ENCODE assay signal across 8 cellular contexts in the genomic region with DNA sequence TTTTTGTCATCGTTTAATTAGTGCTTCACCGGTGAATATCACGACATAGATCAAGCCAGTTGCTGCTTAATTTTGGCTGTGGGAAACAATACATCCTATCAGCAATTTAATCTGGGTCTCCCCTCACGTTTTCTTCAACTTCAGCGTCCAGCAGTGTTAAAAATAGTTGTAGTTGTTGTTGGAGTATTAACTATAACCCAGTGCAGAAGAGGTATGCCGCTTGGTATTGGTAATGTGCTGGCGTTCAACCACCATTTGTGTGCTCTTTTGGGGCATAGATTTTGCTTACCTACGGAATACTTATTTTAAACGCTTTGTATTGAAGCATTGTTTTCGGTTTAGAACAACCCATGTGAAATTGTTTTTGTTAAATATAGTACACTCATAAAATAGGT. TPM values are rescaled to one million over a fixed set of nuclear protein-coding genes. Genes with fewer than 3 reads are reported as not detected.
DNase-seq lines count a peak whose midpoint lies in the region; ATAC-seq, FAIRE-seq and TF ChIP-seq lines count a peak whose summit lies in the region.

No MANE protein-coding gene starts in this region.

- H3K4me1 ChIP-seq in KMS-11 (ENCODE audit: low read depth, poor library complexity, severe bottlenecking): no peaks in the 10 kb centered on the region

- peaks cover 57 to 73% (median 60%) of the 10 kb centered on the region in 3 donors for H3K27me3 Mint-ChIP-seq in CD14-positive monocyte (ENCODE audit: low read depth in 3 of 3)

- ATAC-seq in HG02588 (IDR thresholded peaks at IDR 0.05; ENCODE audit: unreplicated experiment) (no peak), HG03045 (IDR thresholded peaks at IDR 0.05; ENCODE audit: unreplicated experiment) (no peak)

- DNase-seq in CD14-positive monocyte (ENCODE audit: low spot score) (no peak), bronchial epithelial cell (ENCODE audit: low read depth) (peak; percentile 31), midbrain (lab: John Stamatoyannopoulos, UW) (peak; percentile 29), NCI-H1930 (lab: John Stamatoyannopoulos, UW) (no peak), GM10266 (ENCODE audit: extremely low spot score) (no peak)

- H3K4me1 Mint-ChIP-seq in CD14-positive monocyte: peaks cover 45% of the 10 kb centered on the region

- H3K9ac ChIP-seq in KMS-11: no peak overlapping the region

- no peak for TF ChIP-seq CTCF in CD14-positive monocyte (IDR thresholded peaks at IDR 0.05)
- TF ChIP-seq CTCF in KMS-11 (conservative IDR thresholded peaks at IDR 0.05; ENCODE audit: low read depth, low read length): no peak
- TF ChIP-seq CTCF in bronchial epithelial cell (IDR thresholded peaks at IDR 0.05; ENCODE audit: insufficient read depth, low read length, severe bottlenecking): no peak
- no peak for TF ChIP-seq CTCF in GM10266 (IDR thresholded peaks at IDR 0.05; ENCODE audit: control insufficient read depth, insufficient read depth, low read depth, missing control alignments)

- peaks cover 0 to 10% (median 5%) of the 10 kb centered on the region in 7 donors for H3K9me3 Mint-ChIP-seq in CD14-positive monocyte

- peak overlapping the region; percentile 91 to 98 for H3K4me3 Mint-ChIP-seq in CD14-positive monocyte

- H3K79me2 ChIP-seq in KMS-11 (ENCODE audit: insufficient read depth, low read depth): 0 out of 2 replicates have a peak, but pooled peaks cover 3% of the 10 kb centered on the region

- H3K4me3 ChIP-seq in KMS-11 (IDR thresholded peaks at IDR 0.05; ENCODE audit: insufficient read depth, low read depth, low read length) (no peak overlapping the region), bronchial epithelial cell (ENCODE audit: low read depth, low read length) (peak overlapping the region; percentile 76)

- FAIRE-seq in bronchial epithelial cell (lab: Jason Lieb, UNC): no peak

- no peaks in the 10 kb centered on the region for H3K36me3 ChIP-seq in KMS-11 (ENCODE audit: insufficient read depth)
- H3K36me3 ChIP-seq in bronchial epithelial cell (ENCODE audit: control insufficient read depth, insufficient read depth, low read length): no peaks in the 10 kb centered on the region

- no peak overlapping the region for H2AFZ ChIP-seq in KMS-11 (ENCODE audit: low read depth)

- H4K20me1 ChIP-seq in KMS-11 (ENCODE audit: insufficient read depth): no peaks in the 10 kb centered on the region

- H3K27ac Mint-ChIP-seq in CD14-positive monocyte: peak overlapping the region in 1 of 7 donors; percentile 63

- H3K4me2 ChIP-seq in KMS-11: peak overlapping the region; percentile 76

- intact Hi-C loops in CD14-positive monocyte (cut with micrococcal nuclease): loop anchor here in 1 of 2 donors (10.0 kb wide), 1 partner anchor 281 kb away; no protein-coding TSS in a partner anchor

- H3K27ac ChIP-seq in KMS-11: no peak overlapping the region

- H3K27me3 ChIP-seq in KMS-11 (ENCODE audit: insufficient read depth, low read depth): no peaks in the 10 kb centered on the region
- no peaks in the 10 kb centered on the region for H3K27me3 ChIP-seq in bronchial epithelial cell (ENCODE audit: control insufficient read depth, insufficient read depth, low read length)

- no peaks in the 10 kb centered on the region for H3K36me3 Mint-ChIP-seq in CD14-positive monocyte

RNA-seq across cellular contexts. Expression of a gene that starts 0.8 kb away (rescaled TPM):
- 1 to 10 TPM; 2.6 to 3.7 TPM for polyA plus RNA-seq in CD14-positive monocyte
- 9.3 and 10.0 TPM in 2 replicates for total RNA-seq in bronchial epithelial cell

Comparison
In these comparisons a context has a peak if more than half of its experiments do, and no peak if none do; other contexts are left out.
1. DNase-seq: peak in bronchial epithelial cell (single experiment) and midbrain (single experiment); none in CD14-positive monocyte (single experiment), NCI-H1930 (0 of 2) and GM10266 (single experiment).